ENCODE assay signal across 8 cellular contexts in the genomic region with DNA sequence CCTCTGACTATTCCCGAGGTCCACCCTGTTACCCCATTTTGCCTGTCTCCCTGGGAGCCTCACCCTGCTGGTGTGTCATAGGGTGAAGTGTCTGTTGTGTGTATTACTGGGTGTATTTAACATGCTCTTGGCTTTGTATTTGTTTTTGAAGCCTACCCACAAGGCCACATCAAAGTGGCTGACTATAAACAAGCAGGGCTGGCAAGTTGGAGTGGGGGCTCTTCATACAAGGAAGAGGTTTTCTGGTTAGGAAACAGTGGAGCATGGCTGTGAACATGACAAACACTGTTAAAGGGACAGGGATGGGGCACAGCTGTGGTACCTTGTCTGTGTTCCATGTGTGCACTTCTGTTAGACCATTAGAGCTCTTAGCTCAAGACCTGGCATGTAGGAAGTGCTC. TPM values are rescaled to one million over a fixed set of nuclear protein-coding genes. Genes with fewer than 3 reads are reported as not detected.
A peak's percentile ranks its signal among the peaks of the same experiment; 100 is the strongest.
DNase-seq lines count a peak whose midpoint lies in the region; ATAC-seq and TF ChIP-seq lines count a peak whose summit lies in the region.

No MANE protein-coding gene starts in this region.

- no peak for TF ChIP-seq POLR2A in stomach (IDR thresholded peaks at IDR 0.05)

- H3K9me3 Mint-ChIP-seq in activated CD4-positive, alpha-beta memory T cell treated with anti-CD3 and anti-CD28 coated beads for 36 hours, result no peaks in the 10 kb centered on the region

- WGBS in stomach, 5 donors, result 55 to 69% (median 59%) methylated on average over 1 of the region's 1 CpG

- DNase-seq in EL, result peak; percentile 18
- peak; percentile 75 for DNase-seq in activated CD4-positive, alpha-beta memory T cell treated with anti-CD3 and anti-CD28 coated beads for 36 hours
- peak; percentile 27 for DNase-seq in iris pigment epithelial cell (ENCODE audit: low read depth)
- no peak for DNase-seq in stomach
- no peak for DNase-seq in NOMO-1 (lab: John Stamatoyannopoulos, UW; ENCODE audit: unreplicated experiment in 2 of 2)
- DNase-seq in mucosa of gallbladder (ENCODE audit: low spot score), result no peak
- DNase-seq in SK-N-DZ (ENCODE audit: low spot score), result no peak

- peaks cover 5 to 77% (median 39%) of the 10 kb centered on the region in 4 donors for H3K4me1 ChIP-seq in stomach

- H3K36me3 Mint-ChIP-seq in activated CD4-positive, alpha-beta memory T cell treated with anti-CD3 and anti-CD28 coated beads for 36 hours, result peaks cover 39% of the 10 kb centered on the region

- intact Hi-C loops in activated CD4-positive, alpha-beta memory T cell treated with anti-CD3 and anti-CD28 coated beads for 36 hours (cut with micrococcal nuclease), result loop anchor here (1.0 to 5.0 kb wide), 8 partner anchors 9 to 388 kb away; a partner anchor contains a TSS
- intact Hi-C loops in stomach (cut with DNase I; ENCODE audit: low total_unique reads), result no loop called here

- peak overlapping the region; percentile 61 for H3K4me3 Mint-ChIP-seq in activated CD4-positive, alpha-beta memory T cell treated with anti-CD3 and anti-CD28 coated beads for 36 hours

- POLR2A ChIA-PET in activated CD4-positive, alpha-beta memory T cell treated with anti-CD3 and anti-CD28 coated beads for 36 hours (lab: Charles Lee), result interaction anchor here (0.7 to 6.5 kb wide), 8 partner anchors 7 to 214 kb away, joined by 3 to 48 read pairs (median 5); a partner anchor contains a TSS

- TF ChIP-seq EP300 in stomach (IDR thresholded peaks at IDR 0.05), result no peak

- H3K27me3 ChIP-seq in stomach, result no peaks in the 10 kb centered on the region

- no peak overlapping the region for H3K4me3 ChIP-seq in stomach

- H3K27ac Mint-ChIP-seq in activated CD4-positive, alpha-beta memory T cell treated with anti-CD3 and anti-CD28 coated beads for 36 hours, result peak overlapping the region; percentile 96

- H3K27ac ChIP-seq in stomach, result no peak overlapping the region

- TF ChIP-seq CTCF in stomach (IDR thresholded peaks at IDR 0.05), result no peak

- H3K4me1 Mint-ChIP-seq in activated CD4-positive, alpha-beta memory T cell treated with anti-CD3 and anti-CD28 coated beads for 36 hours (ENCODE audit: low read depth), result peaks cover 94% of the 10 kb centered on the region

- H3K36me3 ChIP-seq in stomach, result peaks cover under 1 to 5% (median 2%) of the 10 kb centered on the region in 4 donors

- H3K9me3 ChIP-seq in stomach, result no peaks in the 10 kb centered on the region

- CTCF ChIA-PET in activated CD4-positive, alpha-beta memory T cell treated with anti-CD3 and anti-CD28 coated beads for 36 hours (lab: Charles Lee), result interaction anchor here (0.8 to 2.0 kb wide), 9 partner anchors 7 to 58 kb away, joined by 3 to 14 read pairs (median 3); no protein-coding TSS in a partner anchor

- peak; percentile 23 for ATAC-seq in HG03159 (IDR thresholded peaks at IDR 0.05; ENCODE audit: unreplicated experiment)

- H3K27me3 Mint-ChIP-seq in activated CD4-positive, alpha-beta memory T cell treated with anti-CD3 and anti-CD28 coated beads for 36 hours, result no peaks in the 10 kb centered on the region

RNA-seq across cellular contexts. Expression of a gene that starts 26.3 kb away (rescaled TPM):
- total RNA-seq in activated CD4-positive, alpha-beta memory T cell treated with anti-CD3 and anti-CD28 coated beads for 36 hours, result 10 to 100 TPM; 75.7 to 76.6 TPM
- total RNA-seq in stomach (10 to 100 TPM; 24.5 to 52.1 (median 37.7) TPM), mucosa of gallbladder (31.8 TPM)
- 10 to 100 TPM in 1 of 3 donors, 1 to 10 TPM in 2; 7.6 to 12.8 (median 8.3) TPM for polyA plus RNA-seq in stomach
- polyA plus RNA-seq in SK-N-DZ (2014; cell fraction: cytosol; rRNA removed), result 9.9 and 11.3 TPM in 2 replicates
- polyA plus RNA-seq in SK-N-DZ (2014; cell fraction: nucleus; rRNA removed), result 4.3 TPM in 2 replicates

Comparison
In these comparisons a context has a peak if more than half of its experiments do, and no peak if none do; other contexts are left out.
1. DNase-seq: peak in EL (single experiment), activated CD4-positive, alpha-beta memory T cell treated with anti-CD3 and anti-CD28 coated beads for 36 hours (single experiment) and iris pigment epithelial cell (single experiment); none in stomach (single experiment), NOMO-1 (0 of 2), mucosa of gallbladder (single experiment) and SK-N-DZ (single experiment).